ENCODE assay signal across 29 cellular contexts in the genomic region with DNA sequence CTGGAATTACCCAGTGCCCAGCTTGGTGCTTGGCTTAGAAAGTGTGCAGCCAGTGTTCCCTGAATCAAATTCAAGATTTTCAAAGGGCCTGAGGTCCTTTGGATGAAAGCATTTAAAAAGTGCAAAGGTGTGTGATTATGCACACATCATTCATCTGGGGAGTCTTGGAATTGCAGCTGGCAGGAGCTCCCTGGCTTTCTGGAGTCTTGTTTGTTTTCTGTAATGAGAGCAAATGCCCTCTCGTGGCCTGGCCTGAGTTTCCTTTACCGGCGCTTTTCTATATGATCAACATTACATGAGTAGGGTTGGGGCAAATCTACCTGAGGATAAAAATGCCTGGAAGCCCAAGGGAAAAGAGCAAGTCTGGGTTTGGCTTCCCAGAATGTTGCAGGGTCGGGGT. TPM values are rescaled to one million over a fixed set of nuclear protein-coding genes. Genes with fewer than 3 reads are reported as not detected.
A peak's percentile ranks its signal among the peaks of the same experiment; 100 is the strongest.
DNase-seq lines count a peak whose midpoint lies in the region; ATAC-seq, FAIRE-seq and TF ChIP-seq lines count a peak whose summit lies in the region.
"Had no signal": no experiment of that assay in that cellular context is flagged by ENCODE, and none has a peak within 500 bp of the region (broad histone marks: within the 10 kb centered on the region; RNA-seq: fewer than 3 reads in every experiment).

No MANE protein-coding gene starts in this region.

- no peaks in the 10 kb centered on the region for H3K36me3 ChIP-seq in small intestine (ENCODE audit: control insufficient read depth in 2 of 2, insufficient read depth in 2 of 2, low read length in 2 of 2)
- H3K36me3 ChIP-seq: ascending aorta, BE2C, left ventricle myocardium inferior, stomach had no signal

- H3K27me3 ChIP-seq in small intestine (ENCODE audit: control insufficient read depth in 2 of 2, insufficient read depth in 2 of 2, low read length in 2 of 2) = no peaks in the 10 kb centered on the region
- H3K27me3 ChIP-seq: ascending aorta, BE2C, stomach had no signal

- H3K4me3 Mint-ChIP-seq in naive thymus-derived CD8-positive, alpha-beta T cell = no peak overlapping the region
- H3K4me3 Mint-ChIP-seq: activated CD4-positive, alpha-beta T cell treated with anti-CD3 and anti-CD28 coated beads for 36 hours; activated T-cell treated with anti-CD3 and anti-CD28 coated beads, Interleukin-2, amount 50 U/mL, for 72 hours had no signal

- DNase-seq in NCI-H510A treated with DMSO at 0.1 percent for 48 hours (lab: John Stamatoyannopoulos, UW) = peak; percentile 7
- DNase-seq in NCI-H510A (lab: John Stamatoyannopoulos, UW) = no peak
- peak; percentile 26 for DNase-seq in RKO (ENCODE audit: low spot score)
- peak; percentile 57 for DNase-seq in left kidney (ENCODE audit: low read depth, low spot score)
- peak; percentile 29 for DNase-seq in small intestine
- DNase-seq in NCI-H1694 (lab: John Stamatoyannopoulos, UW) = no peak
- no peak for DNase-seq in naive thymus-derived CD8-positive, alpha-beta T cell
- no peak for DNase-seq in D721Med (ENCODE audit: insufficient read length, low spot score)
- DNase-seq: 8988T; activated CD4-positive, alpha-beta T cell treated with anti-CD3 and anti-CD28 coated beads for 36 hours; activated T-cell treated with anti-CD3 and anti-CD28 coated beads, Interleukin-2, amount 50 U/mL, for 72 hours; BE2C; cerebellar nuclear complex; effector memory CD4-positive, alpha-beta T cell; glutamatergic neuron; KG1; left ventricle myocardium inferior; midbrain; NCI-H1092; NCI-H2029 treated with DMSO at 0.1 percent for 48 hours; NCI-H446; NK-92 treated with Interleukin-12 subunit alpha and Interleukin-12 subunit beta, amount 100 ng/mL, for 24 hours; RPMI8226; stomach; trophoblast cell had no signal

- H3K36me3 Mint-ChIP-seq in naive thymus-derived CD8-positive, alpha-beta T cell = no peaks in the 10 kb centered on the region
- H3K36me3 Mint-ChIP-seq: activated naive CD4-positive, alpha-beta T cell treated with anti-CD3 and anti-CD28 coated beads, Interleukin-2, amount 50 U/mL, for 72 hours had no signal

- TF ChIP-seq CTCF in D721Med (IDR thresholded peaks at IDR 0.05; ENCODE audit: insufficient read depth, missing control alignments) = no peak

- H3K4me1 ChIP-seq in small intestine (ENCODE audit: control insufficient read depth in 2 of 2, insufficient read depth in 1 of 2, low read depth in 1 of 2, low read length in 1 of 2) = no peaks in the 10 kb centered on the region
- H3K4me1 ChIP-seq: ascending aorta, BE2C, left ventricle myocardium inferior, stomach had no signal

- ATAC-seq in naive thymus-derived CD8-positive, alpha-beta T cell = no peak
- ATAC-seq: activated CD4-positive, alpha-beta T cell treated with anti-CD3 and anti-CD28 coated beads for 36 hours; activated naive CD4-positive, alpha-beta T cell treated with anti-CD3 and anti-CD28 coated beads, Interleukin-2, amount 50 U/mL, for 72 hours; activated T-cell treated with anti-CD3 and anti-CD28 coated beads, Interleukin-2, amount 50 U/mL, for 72 hours had no signal

- peaks cover 4 to 10% (median 6%) of the 10 kb centered on the region in 4 donors for H3K4me1 Mint-ChIP-seq in naive thymus-derived CD8-positive, alpha-beta T cell
- H3K4me1 Mint-ChIP-seq: activated CD4-positive, alpha-beta T cell treated with anti-CD3 and anti-CD28 coated beads for 36 hours had no signal

- H3K27ac Mint-ChIP-seq in naive thymus-derived CD8-positive, alpha-beta T cell = no peak overlapping the region
- H3K27ac Mint-ChIP-seq: activated CD4-positive, alpha-beta T cell treated with anti-CD3 and anti-CD28 coated beads for 36 hours; activated naive CD4-positive, alpha-beta T cell treated with anti-CD3 and anti-CD28 coated beads, Interleukin-2, amount 50 U/mL, for 72 hours; activated T-cell treated with anti-CD3 and anti-CD28 coated beads, Interleukin-2, amount 50 U/mL, for 72 hours had no signal

- no peaks in the 10 kb centered on the region for H3K9me3 ChIP-seq in small intestine (ENCODE audit: control insufficient read depth, low read depth)
- H3K9me3 ChIP-seq: ascending aorta, BE2C, left ventricle myocardium inferior, stomach had no signal

- FAIRE-seq in small intestine (lab: Jason Lieb, UNC) (no peak), D721Med (lab: Jason Lieb, UNC) (no peak)
- FAIRE-seq: G401.6 had no signal

- WGBS in small intestine, 3 donors = 29 to 57% (median 42%) methylated on average over 4 of the region's 4 CpGs

- POLR2A ChIA-PET in naive thymus-derived CD8-positive, alpha-beta T cell (lab: Charles Lee) = no interaction called here

- H3K27ac ChIP-seq in small intestine (ENCODE audit: low read depth in 1 of 2, low read length in 1 of 2) = no peak overlapping the region
- H3K27ac ChIP-seq: ascending aorta, left ventricle myocardium inferior, stomach had no signal

- no peaks in the 10 kb centered on the region for H3K9me3 Mint-ChIP-seq in naive thymus-derived CD8-positive, alpha-beta T cell
- H3K9me3 Mint-ChIP-seq: activated naive CD4-positive, alpha-beta T cell treated with anti-CD3 and anti-CD28 coated beads, Interleukin-2, amount 50 U/mL, for 72 hours; activated T-cell treated with anti-CD3 and anti-CD28 coated beads, Interleukin-2, amount 50 U/mL, for 72 hours had no signal

- H3K27me3 Mint-ChIP-seq in naive thymus-derived CD8-positive, alpha-beta T cell = peaks cover 0 to 15% (median 2%) of the 10 kb centered on the region in 5 donors

- H3K4me3 ChIP-seq in small intestine (ENCODE audit: low read depth in 1 of 2, low read length in 2 of 2) = no peak overlapping the region
- H3K4me3 ChIP-seq: ascending aorta, left ventricle myocardium inferior, stomach had no signal

RNA-seq across cellular contexts. Expression of gene SORCS2, which starts 24.6 kb away (rescaled TPM):
- 1 to 10 TPM in 1 of 3 donors, under 1 TPM in 1, not detected in 1; 0.63 to 2.2 TPM for polyA plus RNA-seq in small intestine
- total RNA-seq in naive thymus-derived CD8-positive, alpha-beta T cell = not detected
- polyA plus RNA-seq in naive thymus-derived CD8-positive, alpha-beta T cell = not detected
- total RNA-seq: activated CD8-positive, alpha-beta memory T cell treated with anti-CD3 and anti-CD28 coated beads for 36 hours had no signal

Comparison
In these comparisons a context has a peak if more than half of its experiments do, and no peak if none do; other contexts are left out.
1. DNase-seq: peak in NCI-H510A treated with DMSO at 0.1 percent for 48 hours (single experiment), RKO (single experiment), left kidney (single experiment) and small intestine (single experiment); none in NCI-H510A (single experiment), NCI-H1694 (single experiment), naive thymus-derived CD8-positive, alpha-beta T cell (0 of 10) and D721Med (single experiment).